24 cellular contexts compared by ENCODE assay signal in the genomic region with DNA sequence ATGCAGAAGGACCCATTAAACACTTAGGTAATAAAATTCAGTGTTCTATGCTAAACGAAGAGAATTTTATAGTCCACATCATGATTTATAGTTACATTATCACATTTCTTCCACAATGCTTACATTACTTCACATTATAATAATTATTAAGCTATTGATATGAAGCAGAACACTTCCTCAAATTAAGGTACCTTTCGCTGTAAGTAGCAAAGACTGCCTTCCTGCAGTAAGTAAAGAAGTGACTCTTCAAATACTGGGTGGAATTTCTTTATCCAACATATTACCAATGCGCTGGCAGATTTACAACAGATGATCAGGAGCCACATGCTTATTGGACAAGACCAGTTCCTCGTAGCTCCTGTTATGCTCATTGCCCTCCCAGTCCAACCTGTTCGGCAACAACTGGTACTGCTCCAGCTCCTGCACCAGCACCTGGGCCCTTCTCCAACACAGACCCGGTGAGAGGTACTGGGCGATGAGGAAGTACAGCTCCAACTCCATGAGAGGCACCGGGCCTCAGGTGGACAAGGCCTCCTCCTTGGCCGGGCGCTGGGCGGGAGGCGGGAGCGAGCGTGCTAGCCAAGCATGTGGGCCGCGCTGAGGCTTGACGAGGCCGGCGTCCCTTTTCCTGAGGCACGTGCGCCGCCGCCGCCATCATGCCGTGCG.
DNase-seq lines count a peak whose midpoint lies in the region; ATAC-seq lines count a peak whose summit lies in the region.
"Had no signal": no experiment of that assay in that cellular context is flagged by ENCODE, and none has a peak within 500 bp of the region (broad histone marks: within the 10 kb centered on the region; RNA-seq: fewer than 3 reads in every experiment).

No MANE protein-coding gene starts in this region.

- no peak for ATAC-seq in stimulated activated memory B cell treated with anti-CD40 and anti-IgM and Interleukin-4, amounts not matched to agents 10 μg/mL and 1 μg/mL and 100 μg/mL, for 72 hours
- no peak for ATAC-seq in activated naive CD8-positive, alpha-beta T cell treated with anti-CD3 and anti-CD28 coated beads, Interleukin-2, amount 50 U/mL, for 24 hours
- ATAC-seq in GM21717 (IDR thresholded peaks at IDR 0.05; ENCODE audit: unreplicated experiment): no peak
- ATAC-seq: HCT116; HepG2; left lung; stimulated activated naive CD8-positive, alpha-beta T cell treated with anti-CD3 and anti-CD28 coated beads, Interleukin-15, Interleukin-2, amounts not matched to agents 100 U/mL and 50 U/mL, for 24 hours had no signal

- H3K4me3 Mint-ChIP-seq in stimulated activated memory B cell treated with anti-CD40 and anti-IgM and Interleukin-4, amounts not matched to agents 10 μg/mL and 1 μg/mL and 100 μg/mL, for 72 hours: no peak overlapping the region
- H3K4me3 Mint-ChIP-seq in activated naive CD8-positive, alpha-beta T cell treated with anti-CD3 and anti-CD28 coated beads, Interleukin-2, amount 50 U/mL, for 24 hours: no peak overlapping the region
- H3K4me3 Mint-ChIP-seq: activated naive CD4-positive, alpha-beta T cell treated with anti-CD3 and anti-CD28 coated beads for 36 hours had no signal

- H3K9me3 Mint-ChIP-seq in stimulated activated memory B cell treated with anti-CD40 and anti-IgM and Interleukin-4, amounts not matched to agents 10 μg/mL and 1 μg/mL and 100 μg/mL, for 72 hours: peaks cover 5% of the 10 kb centered on the region
- H3K9me3 Mint-ChIP-seq in activated naive CD8-positive, alpha-beta T cell treated with anti-CD3 and anti-CD28 coated beads, Interleukin-2, amount 50 U/mL, for 24 hours: no peaks in the 10 kb centered on the region
- H3K9me3 Mint-ChIP-seq: activated naive CD4-positive, alpha-beta T cell treated with anti-CD3 and anti-CD28 coated beads for 36 hours had no signal

- H3K27me3 Mint-ChIP-seq in stimulated activated memory B cell treated with anti-CD40 and anti-IgM and Interleukin-4, amounts not matched to agents 10 μg/mL and 1 μg/mL and 100 μg/mL, for 72 hours: no peaks in the 10 kb centered on the region
- no peaks in the 10 kb centered on the region for H3K27me3 Mint-ChIP-seq in activated naive CD8-positive, alpha-beta T cell treated with anti-CD3 and anti-CD28 coated beads, Interleukin-2, amount 50 U/mL, for 24 hours

- H3K27ac ChIP-seq in epithelial cell of prostate: no peak overlapping the region
- H3K27ac ChIP-seq: left lung, right atrium auricular region, upper lobe of left lung had no signal

- peak overlapping the region; percentile 13 for H3K27ac Mint-ChIP-seq in stimulated activated memory B cell treated with anti-CD40 and anti-IgM and Interleukin-4, amounts not matched to agents 10 μg/mL and 1 μg/mL and 100 μg/mL, for 72 hours
- H3K27ac Mint-ChIP-seq in activated naive CD8-positive, alpha-beta T cell treated with anti-CD3 and anti-CD28 coated beads, Interleukin-2, amount 50 U/mL, for 24 hours: no peak overlapping the region
- H3K27ac Mint-ChIP-seq: activated naive CD4-positive, alpha-beta T cell treated with anti-CD3 and anti-CD28 coated beads for 36 hours had no signal

- peaks cover 23% of the 10 kb centered on the region for H3K36me3 Mint-ChIP-seq in stimulated activated memory B cell treated with anti-CD40 and anti-IgM and Interleukin-4, amounts not matched to agents 10 μg/mL and 1 μg/mL and 100 μg/mL, for 72 hours
- peaks cover 1% of the 10 kb centered on the region for H3K36me3 Mint-ChIP-seq in activated naive CD8-positive, alpha-beta T cell treated with anti-CD3 and anti-CD28 coated beads, Interleukin-2, amount 50 U/mL, for 24 hours (ENCODE audit: low read depth)

- peak; percentile 35 for DNase-seq in SIG-M5 treated with dmso at 0.1 percent for 504 hours (lab: John Stamatoyannopoulos, UW; ENCODE audit: unreplicated experiment)
- no peak for DNase-seq in SIG-M5 (lab: John Stamatoyannopoulos, UW)
- DNase-seq in NCI-H2029 treated with DMSO at 0.1 percent for 48 hours (lab: John Stamatoyannopoulos, UW): peak; percentile 93
- DNase-seq in epithelial cell of prostate (ENCODE audit: low read depth, low spot score): peak; percentile 16
- no peak for DNase-seq in activated naive CD8-positive, alpha-beta T cell treated with anti-CD3 and anti-CD28 coated beads, Interleukin-2, amount 50 U/mL, for 24 hours
- no peak for DNase-seq in activated CD8-positive, alpha-beta memory T cell treated with anti-CD3 and anti-CD28 coated beads, Interleukin-2, amount 50 U/mL, for 48 hours
- DNase-seq: 8988T; activated naive CD4-positive, alpha-beta T cell treated with anti-CD3 and anti-CD28 coated beads for 36 hours; activated T-cell treated with anti-CD3 and anti-CD28 coated beads for 4 hours; aorta; cerebellar nuclear complex; effector memory CD4-positive, alpha-beta T cell; GF-D8; MG63; NCI-H146; nucleus accumbens; stimulated activated naive CD8-positive, alpha-beta T cell treated with anti-CD3 and anti-CD28 coated beads, Interleukin-15, Interleukin-2, amounts not matched to agents 100 U/mL and 50 U/mL, for 24 hours had no signal

- peaks cover 37% of the 10 kb centered on the region for H3K4me1 Mint-ChIP-seq in stimulated activated memory B cell treated with anti-CD40 and anti-IgM and Interleukin-4, amounts not matched to agents 10 μg/mL and 1 μg/mL and 100 μg/mL, for 72 hours
- peaks cover 8% of the 10 kb centered on the region for H3K4me1 Mint-ChIP-seq in activated naive CD8-positive, alpha-beta T cell treated with anti-CD3 and anti-CD28 coated beads, Interleukin-2, amount 50 U/mL, for 24 hours

Comparison
In these comparisons a context has a peak if more than half of its experiments do, and no peak if none do; other contexts are left out.
1. DNase-seq: peak in SIG-M5 treated with dmso at 0.1 percent for 504 hours (single experiment), NCI-H2029 treated with DMSO at 0.1 percent for 48 hours (single experiment) and epithelial cell of prostate (single experiment); none in SIG-M5 (single experiment), activated naive CD8-positive, alpha-beta T cell treated with anti-CD3 and anti-CD28 coated beads, Interleukin-2, amount 50 U/mL, for 24 hours (single experiment) and activated CD8-positive, alpha-beta memory T cell treated with anti-CD3 and anti-CD28 coated beads, Interleukin-2, amount 50 U/mL, for 48 hours (single experiment).